In genomic region chr15:33125883-33126535, GRCh38 we compare ENCODE assay signal across 9 cellular contexts.
A peak's percentile ranks its signal among the peaks of the same experiment; 100 is the strongest.
DNase-seq lines count a peak whose midpoint lies in the region; ATAC-seq and TF ChIP-seq lines count a peak whose summit lies in the region.
"Had no signal": no experiment of that assay in that cellular context is flagged by ENCODE, and none has a peak within 500 bp of the region (broad histone marks: within the 10 kb centered on the region; RNA-seq: fewer than 3 reads in every experiment).

No MANE protein-coding gene starts in this region.

- no peaks in the 10 kb centered on the region for H3K27me3 ChIP-seq in CD4-positive, alpha-beta T cell (ENCODE audit: control insufficient read depth, insufficient read depth, low read length)
- H3K27me3 ChIP-seq in mesendoderm (ENCODE audit: insufficient read depth, low read length, poor library complexity): no peaks in the 10 kb centered on the region
- no peaks in the 10 kb centered on the region for H3K27me3 ChIP-seq in uterus

- H2BK5ac ChIP-seq in mesendoderm (ENCODE audit: low read length): peak overlapping the region; percentile 83

- no peak for TF ChIP-seq POLR2A in uterus (IDR thresholded peaks at IDR 0.05)

- peaks cover 31% of the 10 kb centered on the region for H3K4me1 Mint-ChIP-seq in CD4-positive, alpha-beta T cell (ENCODE audit: low read depth)
- peaks cover 30% of the 10 kb centered on the region for H3K4me1 Mint-ChIP-seq in activated T-cell treated with anti-CD3 and anti-CD28 coated beads, Interleukin-2, amount 50 U/mL, for 72 hours (ENCODE audit: low read depth)

- H3K9me3 ChIP-seq in CD4-positive, alpha-beta T cell (ENCODE audit: control insufficient read depth, low read length): no peaks in the 10 kb centered on the region
- H3K9me3 ChIP-seq in uterus: no peaks in the 10 kb centered on the region

- no peak overlapping the region for H4K5ac ChIP-seq in mesendoderm (ENCODE audit: low read length)

- H3K4me1 ChIP-seq in mesendoderm (ENCODE audit: control insufficient read depth, low read depth, low read length) (peaks cover 5% of the 10 kb centered on the region), uterus (no peaks in the 10 kb centered on the region)

- peak overlapping the region; percentile 9 for H2AK5ac ChIP-seq in mesendoderm (ENCODE audit: low read length)

- peak overlapping the region; percentile 63 for H3K56ac ChIP-seq in mesendoderm (ENCODE audit: low read length)

- peak overlapping the region; percentile 36 for H3K27ac ChIP-seq in CD4-positive, alpha-beta T cell (ENCODE audit: low read depth, low read length)
- H3K27ac ChIP-seq in mesendoderm (ENCODE audit: low read depth, low read length) (peak overlapping the region; percentile 40), uterus (no peak overlapping the region)

- H3K18ac ChIP-seq in mesendoderm (ENCODE audit: low read length): peak overlapping the region; percentile 31

- intact Hi-C loops in CD4-positive, alpha-beta T cell (cut with DNase I, micrococcal nuclease): loop anchor here (2.0 to 5.0 kb wide), 3 partner anchors 61 to 1241 kb away; partner anchors contain the start of genes FMN1 (in 1 of the 2) and LPCAT4 (in 1 of the 2)
- intact Hi-C loops in uterus (cut with DNase I; ENCODE audit: low total_unique reads): no loop called here

- no peaks in the 10 kb centered on the region for H3K79me2 ChIP-seq in mesendoderm (ENCODE audit: control insufficient read depth, insufficient read depth, low read length)

- no peak overlapping the region for H4K8ac ChIP-seq in mesendoderm (ENCODE audit: low read depth, low read length)

- H2BK120ac ChIP-seq in mesendoderm (ENCODE audit: low read depth, low read length): no peak overlapping the region

- peak overlapping the region; percentile 72 for H3K4me3 Mint-ChIP-seq in CD4-positive, alpha-beta T cell
- H3K4me3 Mint-ChIP-seq in activated T-cell treated with anti-CD3 and anti-CD28 coated beads, Interleukin-2, amount 50 U/mL, for 72 hours: peak overlapping the region; percentile 37 to 65

- no peak overlapping the region for H2BK15ac ChIP-seq in mesendoderm (replicated peaks; ENCODE audit: low read depth)

- no peak for TF ChIP-seq CTCF in CD4-positive, alpha-beta T cell (IDR thresholded peaks at IDR 0.05)
- no peak for TF ChIP-seq CTCF in uterus (IDR thresholded peaks at IDR 0.05)

- H3K36me3 Mint-ChIP-seq in CD4-positive, alpha-beta T cell (ENCODE audit: low read depth): no peaks in the 10 kb centered on the region
- H3K36me3 Mint-ChIP-seq in activated T-cell treated with anti-CD3 and anti-CD28 coated beads, Interleukin-2, amount 50 U/mL, for 72 hours (ENCODE audit: insufficient read depth in 2 of 2): peaks cover 4% of the 10 kb centered on the region in 2 donors

- H3K27ac Mint-ChIP-seq in CD4-positive, alpha-beta T cell: peak overlapping the region; percentile 76
- H3K27ac Mint-ChIP-seq in activated T-cell treated with anti-CD3 and anti-CD28 coated beads, Interleukin-2, amount 50 U/mL, for 72 hours: no peak overlapping the region

- peak overlapping the region; percentile 26 for H3K4me2 ChIP-seq in mesendoderm (ENCODE audit: low read length)

- H3K23ac ChIP-seq in mesendoderm (ENCODE audit: low read length): no peak overlapping the region

- H3K36me3 ChIP-seq in mesendoderm (ENCODE audit: control insufficient read depth, insufficient read depth, low read length): no peaks in the 10 kb centered on the region
- H3K36me3 ChIP-seq in uterus: no peaks in the 10 kb centered on the region

- no peaks in the 10 kb centered on the region for H3K79me1 ChIP-seq in mesendoderm (ENCODE audit: low read length)

- POLR2A ChIA-PET in CD4-positive, alpha-beta T cell (lab: Charles Lee): interaction anchor here (1.0 kb wide), 1 partner anchor 34 kb away, joined by 3 read pairs; no protein-coding TSS in a partner anchor

- WGBS in mesendoderm (ENCODE audit: extremely low coverage, insufficient coverage, low lambda C conversion rate): no CpG with 5 or more reads among the region's 7 CpGs

- no peaks in the 10 kb centered on the region for H3K9me3 Mint-ChIP-seq in CD4-positive, alpha-beta T cell
- peaks cover 0 to 5% of the 10 kb centered on the region in 2 donors for H3K9me3 Mint-ChIP-seq in activated T-cell treated with anti-CD3 and anti-CD28 coated beads, Interleukin-2, amount 50 U/mL, for 72 hours

- no peak overlapping the region for H3K9ac ChIP-seq in mesendoderm (ENCODE audit: low read length)

- DNase-seq in CD4-positive, alpha-beta T cell: no peak
- DNase-seq in activated T-cell treated with anti-CD3 and anti-CD28 coated beads, Interleukin-2, amount 50 U/mL, for 72 hours: no peak
- DNase-seq in mesendoderm (peak; percentile 83), uterus (no peak)
- DNase-seq: cortex of kidney had no signal

- H3K4me3 ChIP-seq in mesendoderm (ENCODE audit: low read length) (no peak overlapping the region), uterus (no peak overlapping the region)

- CTCF ChIA-PET in CD4-positive, alpha-beta T cell (lab: Charles Lee): no interaction called here

- ATAC-seq in CD4-positive, alpha-beta T cell (ENCODE audit: poor library complexity): peak; percentile 67
- ATAC-seq in HG03175 (IDR thresholded peaks at IDR 0.05; ENCODE audit: unreplicated experiment): peak; percentile 62
- ATAC-seq in activated T-cell treated with anti-CD3 and anti-CD28 coated beads, Interleukin-2, amount 50 U/mL, for 72 hours (replicated peaks in 1 of 2): peak; percentile 60 to 65
- no peak for ATAC-seq in HG03460 (IDR thresholded peaks at IDR 0.05; ENCODE audit: unreplicated experiment)
- ATAC-seq in HG03196 (IDR thresholded peaks at IDR 0.05; ENCODE audit: unreplicated experiment): no peak
- ATAC-seq in HG02571 (IDR thresholded peaks at IDR 0.05; ENCODE audit: unreplicated experiment): no peak

- H3K4ac ChIP-seq in mesendoderm (ENCODE audit: low read depth, low read length): no peak overlapping the region

- H3K27me3 Mint-ChIP-seq in CD4-positive, alpha-beta T cell: no peaks in the 10 kb centered on the region
- no peaks in the 10 kb centered on the region for H3K27me3 Mint-ChIP-seq in activated T-cell treated with anti-CD3 and anti-CD28 coated beads, Interleukin-2, amount 50 U/mL, for 72 hours (ENCODE audit: low read depth)

Comparison
In these comparisons a context has a peak if more than half of its experiments do, and no peak if none do; other contexts are left out.
1. ATAC-seq: peak in CD4-positive, alpha-beta T cell (single experiment), HG03175 (single experiment) and activated T-cell treated with anti-CD3 and anti-CD28 coated beads, Interleukin-2, amount 50 U/mL, for 72 hours (2 of 2); none in HG03460 (single experiment), HG03196 (single experiment) and HG02571 (single experiment).
2. H3K27ac ChIP-seq: peak in CD4-positive, alpha-beta T cell (single experiment) and mesendoderm (single experiment); none in uterus (0 of 2).